In the genomic region with DNA sequence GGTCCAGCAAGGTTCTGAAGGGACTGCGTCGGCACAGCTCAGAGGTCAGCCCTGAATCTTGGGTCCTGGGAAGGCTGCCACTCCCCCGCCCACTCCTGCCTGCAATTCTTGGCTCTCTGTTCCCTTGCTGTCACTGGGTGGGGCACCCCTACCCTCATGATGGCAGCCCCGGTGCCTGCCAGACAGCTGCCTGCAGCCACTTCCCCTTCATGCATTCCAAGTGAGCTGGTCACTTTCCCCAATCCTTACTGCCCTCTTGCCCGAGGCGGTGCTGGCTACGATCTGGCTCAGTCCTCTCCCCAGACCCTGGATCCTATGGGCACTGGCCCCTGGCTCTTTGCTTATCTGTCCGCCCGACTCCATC, we compare ENCODE assay signal across 17 cellular contexts. TPM values are rescaled to one million over a fixed set of nuclear protein-coding genes. Genes with fewer than 3 reads are reported as not detected.
A peak's percentile ranks its signal among the peaks of the same experiment; 100 is the strongest.
DNase-seq lines count a peak whose midpoint lies in the region; ATAC-seq, FAIRE-seq and TF ChIP-seq lines count a peak whose summit lies in the region.
"Had no signal": no experiment of that assay in that cellular context is flagged by ENCODE, and none has a peak within 500 bp of the region (broad histone marks: within the 10 kb centered on the region; RNA-seq: fewer than 3 reads in every experiment).

No MANE protein-coding gene starts in this region.

- no peak overlapping the region for H3K27ac ChIP-seq in ACC112 (ENCODE audit: low read depth, low read length)
- H3K27ac ChIP-seq in astrocyte (ENCODE audit: low read depth, low read length), result no peak overlapping the region
- H3K27ac ChIP-seq: epithelial cell of prostate, hepatocyte, parathyroid adenoma had no signal

- H3K36me3 ChIP-seq in ACC112 (ENCODE audit: insufficient read depth, low read length) (no peaks in the 10 kb centered on the region), astrocyte (ENCODE audit: insufficient read depth, low read length) (no peaks in the 10 kb centered on the region), mucosa of descending colon (ENCODE audit: low read depth) (no peaks in the 10 kb centered on the region)

- H3K27ac Mint-ChIP-seq in HFFc6, result no peak overlapping the region; the same call in 1 of the 2 replicates
- H3K27ac Mint-ChIP-seq in astrocyte (ENCODE audit: unreplicated experiment), result peak overlapping the region; percentile 66
- H3K27ac Mint-ChIP-seq in endothelial cell (ENCODE audit: unreplicated experiment), result no peak overlapping the region
- no peak overlapping the region for H3K27ac Mint-ChIP-seq in activated CD8-positive, alpha-beta T cell treated with anti-CD3 and anti-CD28 coated beads for 36 hours
- H3K27ac Mint-ChIP-seq: activated T-helper 2 cell treated with anti-CD3 and anti-CD28 coated beads, Interferon-gamma antibody, Interleukin-2, Interleukin-4, amounts not matched to agents 10 μg/mL and 5 μg/mL and 100 μg/mL, durations not matched to agents 14 hours and 24 hours and 36 hours had no signal

- H3K4me3 ChIP-seq in ACC112 (ENCODE audit: low read depth, low read length) (no peak overlapping the region), astrocyte (ENCODE audit: insufficient read depth, low read depth, low read length) (no peak overlapping the region), mucosa of descending colon (no peak overlapping the region)
- H3K4me3 ChIP-seq: hepatocyte, lung had no signal

- H3K4me2 ChIP-seq in astrocyte (ENCODE audit: low read length), result peak overlapping the region; percentile 26
- H3K4me2 ChIP-seq: hepatocyte had no signal

- no peaks in the 10 kb centered on the region for H3K27me3 ChIP-seq in ACC112 (ENCODE audit: insufficient read depth, low read length)
- H3K27me3 ChIP-seq in astrocyte (ENCODE audit: insufficient read depth, low read length), result peaks cover 4% of the 10 kb centered on the region
- H3K27me3 ChIP-seq: hepatocyte had no signal

- H3K9me3 ChIP-seq in astrocyte (ENCODE audit: insufficient read depth, low read depth, low read length) (no peaks in the 10 kb centered on the region), mucosa of descending colon (no peaks in the 10 kb centered on the region)

- peak; percentile 32 for DNase-seq in HFFc6
- no peak for DNase-seq in astrocyte (ENCODE audit: low read depth)
- DNase-seq in mucosa of descending colon, result peak in 2 of 3 donors; percentile 34 to 37
- no peak for DNase-seq in activated gamma-delta T cell (lab: John Stamatoyannopoulos, UW)
- DNase-seq in endothelial cell (ENCODE audit: low spot score), result no peak
- no peak for DNase-seq in activated CD8-positive, alpha-beta T cell treated with anti-CD3 and anti-CD28 coated beads for 36 hours
- DNase-seq: activated CD4-positive, CD25-positive, alpha-beta regulatory T cell; DMS79; NCI-H187; NCI-H774 had no signal

- ATAC-seq in mucosa of descending colon (peak; percentile 74), HG03108 (IDR thresholded peaks at IDR 0.05; ENCODE audit: unreplicated experiment) (no peak)
- ATAC-seq in activated CD8-positive, alpha-beta T cell treated with anti-CD3 and anti-CD28 coated beads for 36 hours, result no peak

- no peak overlapping the region for H3K9ac ChIP-seq in astrocyte (ENCODE audit: low read length)
- H3K9ac ChIP-seq: parathyroid adenoma had no signal

- H2AFZ ChIP-seq in ACC112 (ENCODE audit: low read length, unreplicated experiment), result peak overlapping the region; percentile 65
- peak overlapping the region; percentile 18 for H2AFZ ChIP-seq in astrocyte (ENCODE audit: low read depth, low read length)
- H2AFZ ChIP-seq: hepatocyte, parathyroid adenoma had no signal

- no peaks in the 10 kb centered on the region for H3K79me2 ChIP-seq in ACC112 (ENCODE audit: control insufficient read depth, insufficient read depth, low read length, unreplicated experiment)
- H3K79me2 ChIP-seq in astrocyte (ENCODE audit: insufficient read depth, low read length), result no peaks in the 10 kb centered on the region
- H3K79me2 ChIP-seq: hepatocyte, parathyroid adenoma had no signal

- H3K36me3 Mint-ChIP-seq in HFFc6 (ENCODE audit: low read depth) (no peaks in the 10 kb centered on the region), astrocyte (ENCODE audit: low read depth, unreplicated experiment) (no peaks in the 10 kb centered on the region), endothelial cell (ENCODE audit: low read depth, unreplicated experiment) (no peaks in the 10 kb centered on the region)
- H3K36me3 Mint-ChIP-seq in activated CD8-positive, alpha-beta T cell treated with anti-CD3 and anti-CD28 coated beads for 36 hours (ENCODE audit: low read depth), result no peaks in the 10 kb centered on the region

- H3K4me1 ChIP-seq in ACC112 (ENCODE audit: control insufficient read depth, insufficient read depth, low read length, unreplicated experiment), result peaks cover 11% of the 10 kb centered on the region
- H3K4me1 ChIP-seq in astrocyte (ENCODE audit: insufficient read depth, low read length), result peaks cover 13% of the 10 kb centered on the region
- H3K4me1 ChIP-seq in mucosa of descending colon (ENCODE audit: low read depth), result no peaks in the 10 kb centered on the region
- H3K4me1 ChIP-seq: parathyroid adenoma had no signal

- FAIRE-seq in astrocyte (lab: Jason Lieb, UNC), result no peak

- CTCF ChIA-PET in activated CD8-positive, alpha-beta T cell treated with anti-CD3 and anti-CD28 coated beads for 36 hours (lab: Charles Lee), result interaction anchor here (1.7 kb wide), 1 partner anchor 12 kb away, joined by 7 read pairs; no protein-coding TSS in a partner anchor

- no peak for TF ChIP-seq CTCF in HFFc6 (IDR thresholded peaks at IDR 0.05)
- no peak for TF ChIP-seq CTCF in astrocyte (IDR thresholded peaks at IDR 0.05; ENCODE audit: insufficient read depth, low read depth, low read length)
- no peak for TF ChIP-seq CTCF in mucosa of descending colon (IDR thresholded peaks at IDR 0.05)
- TF ChIP-seq CTCF in endothelial cell (IDR thresholded peaks at IDR 0.05; ENCODE audit: unreplicated experiment), result no peak
- no peak for TF ChIP-seq CTCF in activated CD8-positive, alpha-beta T cell treated with anti-CD3 and anti-CD28 coated beads for 36 hours (IDR thresholded peaks at IDR 0.05)

- H3K27me3 Mint-ChIP-seq in HFFc6 (ENCODE audit: insufficient read depth) (peaks cover 3% of the 10 kb centered on the region; the same call in 1 of the 2 replicates), astrocyte (ENCODE audit: low read depth, unreplicated experiment) (peaks cover 14% of the 10 kb centered on the region), endothelial cell (ENCODE audit: unreplicated experiment) (peaks cover 5% of the 10 kb centered on the region)
- peaks cover 4% of the 10 kb centered on the region for H3K27me3 Mint-ChIP-seq in activated CD8-positive, alpha-beta T cell treated with anti-CD3 and anti-CD28 coated beads for 36 hours

- no peaks in the 10 kb centered on the region for H4K20me1 ChIP-seq in astrocyte (ENCODE audit: insufficient read depth, low read length)

- intact Hi-C loops in mucosa of descending colon (cut with DNase I, micrococcal nuclease), result no loop called here
- intact Hi-C loops in activated CD8-positive, alpha-beta T cell treated with anti-CD3 and anti-CD28 coated beads for 36 hours (cut with micrococcal nuclease), result no loop called here

- H3K4me3 Mint-ChIP-seq in HFFc6 (no peak overlapping the region), astrocyte (ENCODE audit: unreplicated experiment) (no peak overlapping the region), endothelial cell (ENCODE audit: unreplicated experiment) (no peak overlapping the region)
- H3K4me3 Mint-ChIP-seq in activated CD8-positive, alpha-beta T cell treated with anti-CD3 and anti-CD28 coated beads for 36 hours, result no peak overlapping the region

- POLR2A ChIA-PET in activated CD8-positive, alpha-beta T cell treated with anti-CD3 and anti-CD28 coated beads for 36 hours (lab: Charles Lee), result no interaction called here

- H3K4me1 Mint-ChIP-seq in HFFc6 (ENCODE audit: low read depth) (peaks cover 45% of the 10 kb centered on the region), astrocyte (ENCODE audit: low read depth, unreplicated experiment) (peaks cover 22% of the 10 kb centered on the region), endothelial cell (ENCODE audit: unreplicated experiment) (no peaks in the 10 kb centered on the region)
- no peaks in the 10 kb centered on the region for H3K4me1 Mint-ChIP-seq in activated CD8-positive, alpha-beta T cell treated with anti-CD3 and anti-CD28 coated beads for 36 hours (ENCODE audit: low read depth)

- no peaks in the 10 kb centered on the region for H3K9me3 Mint-ChIP-seq in HFFc6
- no peaks in the 10 kb centered on the region for H3K9me3 Mint-ChIP-seq in astrocyte (ENCODE audit: unreplicated experiment)
- no peaks in the 10 kb centered on the region for H3K9me3 Mint-ChIP-seq in endothelial cell (ENCODE audit: unreplicated experiment)
- H3K9me3 Mint-ChIP-seq in activated CD8-positive, alpha-beta T cell treated with anti-CD3 and anti-CD28 coated beads for 36 hours, result no peaks in the 10 kb centered on the region
- H3K9me3 Mint-ChIP-seq: activated T-helper 2 cell treated with anti-CD3 and anti-CD28 coated beads, Interferon-gamma antibody, Interleukin-2, Interleukin-4, amounts not matched to agents 10 μg/mL and 5 μg/mL and 100 μg/mL, durations not matched to agents 14 hours and 24 hours and 36 hours had no signal

RNA-seq across cellular contexts. Expression of gene MYL10, which starts 14.2 kb away (rescaled TPM):
- not detected for total RNA-seq in HFFc6 (2021; fragmentation: NEBNext Ultra II Directional; extraction: Animal tissue kit (Norgen Biotek cat#: 25700))
- total RNA-seq in astrocyte, result 0.73 and 2.8 TPM in 2 replicates
- total RNA-seq in mucosa of descending colon, result not detected
- not detected for total RNA-seq in endothelial cell (ENCODE audit: unreplicated experiment)
- not detected for total RNA-seq in activated CD8-positive, alpha-beta T cell treated with anti-CD3 and anti-CD28 coated beads for 36 hours
- total RNA-seq: activated T-helper 2 cell treated with anti-CD3 and anti-CD28 coated beads, Interferon-gamma antibody, Interleukin-2, Interleukin-4, amounts not matched to agents 10 μg/mL and 5 μg/mL and 100 μg/mL, durations not matched to agents 14 hours and 24 hours and 36 hours; lung had no signal

Comparison
In these comparisons a context has a peak if more than half of its experiments do, and no peak if none do; other contexts are left out.
1. DNase-seq: peak in HFFc6 (single experiment) and mucosa of descending colon (2 of 3); none in astrocyte (single experiment), activated gamma-delta T cell (single experiment), endothelial cell (single experiment) and activated CD8-positive, alpha-beta T cell treated with anti-CD3 and anti-CD28 coated beads for 36 hours (single experiment).